23 cellular contexts compared by ENCODE assay signal in the genomic region with DNA sequence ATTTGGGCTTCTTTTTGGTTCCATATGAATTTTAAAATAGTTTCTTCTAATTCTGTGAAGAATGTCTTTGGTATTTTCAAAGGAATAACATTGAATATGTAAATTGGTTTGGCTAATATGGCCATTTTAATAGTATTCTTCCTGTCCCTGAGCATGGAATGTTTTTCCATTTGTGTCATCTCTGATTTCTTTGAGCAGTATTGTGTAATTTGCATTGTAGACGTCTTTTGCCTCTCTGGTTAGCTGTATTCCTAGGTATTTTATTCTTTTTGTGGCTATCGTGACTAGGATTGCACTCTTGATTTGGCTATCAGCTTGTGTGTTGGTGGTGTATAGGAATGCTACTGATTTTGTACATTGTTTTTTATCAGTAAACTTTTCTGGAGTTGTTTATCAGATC.
"Had no signal": no experiment of that assay in that cellular context is flagged by ENCODE, and none has a peak within 500 bp of the region (broad histone marks: within the 10 kb centered on the region; RNA-seq: fewer than 3 reads in every experiment).

No MANE protein-coding gene starts in this region.

- H3K27ac ChIP-seq: left lung, lower lobe of right lung, pancreas, prostate gland, skin epidermis, spleen, suprapubic skin, thoracic aorta, tibial artery, upper lobe of right lung had no signal

- H3K4me1 ChIP-seq: left lung, lower lobe of right lung, pancreas, prostate gland, spleen, suprapubic skin, tibial artery, upper lobe of right lung had no signal

- H3K27me3 ChIP-seq: left lung, pancreas, spleen, suprapubic skin, tibial artery, upper lobe of right lung had no signal

- H3K9me3 ChIP-seq: left lung, lower lobe of right lung, pancreas, prostate gland, suprapubic skin, thoracic aorta, tibial artery, upper lobe of right lung had no signal

- H3K4me3 ChIP-seq: left lung, lower lobe of right lung, pancreas, prostate gland, skin epidermis, spleen, suprapubic skin, thoracic aorta, tibial artery, upper lobe of right lung had no signal

- H3K36me3 ChIP-seq: left lung, lower lobe of right lung, pancreas, prostate gland, spleen, suprapubic skin, thoracic aorta, tibial artery, upper lobe of right lung had no signal

- DNase-seq: hippocampal formation; kidney; left colon; left lung; lower lobe of right lung; mammary epithelial cell; mesenchymal stem cell; naive thymus-derived CD8-positive, alpha-beta T cell; nucleus accumbens; pancreas; posterior cingulate gyrus; retina; right cardiac atrium; spleen; stimulated activated CD4-positive, alpha-beta T cell treated with anti-CD3 and anti-CD28 coated beads, Interleukin-4, amount 100 ng/mL, for 24 hours; stimulated activated naive CD4-positive, alpha-beta T cell; tibial artery; trophoblast cell; upper lobe of right lung had no signal
